8 cellular contexts compared by ENCODE assay signal in the genomic region with DNA sequence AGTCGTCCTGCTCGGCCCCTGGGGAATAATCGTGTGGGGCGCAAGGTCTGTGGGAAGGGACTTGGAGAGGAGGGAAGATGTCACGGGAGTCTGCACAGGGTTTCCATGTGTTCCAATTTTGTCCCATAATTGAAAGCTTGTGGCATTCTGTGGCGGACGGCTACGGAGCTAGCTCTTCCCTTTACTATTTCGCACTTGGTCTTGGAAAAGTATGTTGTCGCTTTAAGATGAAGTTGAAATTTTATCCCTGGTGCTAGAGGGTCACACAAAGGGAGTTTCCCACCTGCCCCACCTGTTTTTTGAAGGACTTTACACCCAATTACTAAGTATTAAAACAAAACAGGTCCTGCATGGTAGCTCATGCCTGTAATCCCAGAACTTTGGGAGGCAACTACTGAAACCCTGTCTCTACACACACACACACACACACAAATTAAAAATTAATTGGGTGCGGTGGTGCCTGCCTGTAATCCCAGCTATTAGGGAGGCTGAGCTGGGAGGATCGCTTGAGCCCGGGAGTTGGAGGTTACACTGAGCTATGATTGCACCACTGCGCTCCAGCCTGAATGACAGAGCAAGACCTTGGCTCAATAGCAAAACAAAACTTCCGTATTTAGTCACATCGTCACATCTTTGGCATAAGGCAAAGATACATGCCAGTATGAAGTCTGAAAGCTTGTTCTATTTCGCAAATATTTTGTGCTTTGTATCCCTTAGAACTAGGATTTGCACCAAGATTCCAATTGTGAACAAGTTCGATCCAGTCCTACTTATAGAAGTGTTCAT. TPM values are rescaled to one million over a fixed set of nuclear protein-coding genes. Genes with fewer than 3 reads are reported as not detected.
A peak's percentile ranks its signal among the peaks of the same experiment; 100 is the strongest.
DNase-seq lines count a peak whose midpoint lies in the region; ATAC-seq and TF ChIP-seq lines count a peak whose summit lies in the region.

No MANE protein-coding gene starts in this region.

- DNase-seq in BJ (ENCODE audit: low read depth), result no peak
- no peak for DNase-seq in IMR-90
- no peak for DNase-seq in activated T-helper 1 cell treated with anti-CD3 and anti-CD28 coated beads, Interleukin-12 subunit alpha, Interleukin-12 subunit beta, Interleukin-2, Interleukin-4 antibody, amounts not matched to agents 30 ng/mL and 10 ng/mL and 1 ng/mL, durations not matched to agents 14 hours and 24 hours and 36 hours (ENCODE audit: low spot score)
- peak; percentile 42 to 61 for DNase-seq in cardiac muscle cell (ENCODE audit: low read depth in 1 of 2, low spot score in 1 of 2)
- peak; percentile 88 for DNase-seq in posterior vena cava (ENCODE audit: low spot score)

- H3K27me3 ChIP-seq in BJ (ENCODE audit: control insufficient read depth, insufficient read depth, low read length) (no peaks in the 10 kb centered on the region), IMR-90 (ENCODE audit: control insufficient read depth, insufficient read depth, low read length) (no peaks in the 10 kb centered on the region), cardiac muscle cell (no peaks in the 10 kb centered on the region)

- H3K14ac ChIP-seq in IMR-90 (replicated peaks; ENCODE audit: low read depth, low read length), result peak overlapping the region; percentile 97

- peak overlapping the region; percentile 75 to 76; a peak in 3 of 4 replicates for H4K8ac ChIP-seq in IMR-90 (ENCODE audit: low read depth in 2 of 2, low read length in 2 of 2)

- H2AFZ ChIP-seq in IMR-90 (replicated peaks; ENCODE audit: low read length, poor library complexity), result peak overlapping the region; percentile 96

- H3K27ac ChIP-seq in IMR-90 (ENCODE audit: insufficient read depth, low read length) (peak overlapping the region; percentile 82), cardiac muscle cell (peak overlapping the region; percentile 99)

- H3K4me3 ChIP-seq in BJ (ENCODE audit: low read depth, low read length), result peak overlapping the region; percentile 91
- H3K4me3 ChIP-seq in IMR-90 (ENCODE audit: insufficient read depth, low read depth, low read length), result peak overlapping the region; percentile 65
- H3K4me3 ChIP-seq in cardiac muscle cell, result peak overlapping the region; percentile 81

- peaks cover 5 to 52% of the 10 kb centered on the region in 2 experiments for H3K79me1 ChIP-seq in IMR-90 (ENCODE audit: low read depth in 1 of 2, low read length in 2 of 2)

- H2AK5ac ChIP-seq in IMR-90 (ENCODE audit: low read depth, low read length), result peak overlapping the region; percentile 76

- H3K4ac ChIP-seq in IMR-90 (ENCODE audit: low read depth, low read length), result peak overlapping the region; percentile 88

- dilution Hi-C loops in IMR-90 (cut with HindIII; ENCODE audit: low sequenced_read_pairs, unreplicated experiment), result no loop called here

- TF ChIP-seq POLR2A in IMR-90 (IDR thresholded peaks at IDR 0.05; ENCODE audit: low read depth, low read length), result no peak

- peaks cover 13% of the 10 kb centered on the region for H3K36me3 ChIP-seq in BJ (ENCODE audit: control insufficient read depth, insufficient read depth, low read length)
- H3K36me3 ChIP-seq in IMR-90 (ENCODE audit: control insufficient read depth, insufficient read depth, low read length), result peaks cover 30% of the 10 kb centered on the region
- peaks cover 30% of the 10 kb centered on the region for H3K36me3 ChIP-seq in cardiac muscle cell

- CTCF ChIA-PET in BJ (lab: Yijun Ruan, JAX), result interaction anchor here (1.2 to 1.4 kb wide), 2 partner anchors 29 to 53 kb away, joined by 3 to 5 read pairs; no protein-coding TSS in a partner anchor
- CTCF ChIA-PET in IMR-90 (lab: Yijun Ruan, JAX), result interaction anchor here (0.6 kb wide), 1 partner anchor 221 kb away, joined by 3 read pairs; no protein-coding TSS in a partner anchor

- peak overlapping the region; percentile 36 for H3K18ac ChIP-seq in IMR-90 (ENCODE audit: low read depth, low read length)

- H3K27ac Mint-ChIP-seq in activated T-helper 1 cell treated with anti-CD3 and anti-CD28 coated beads, Interleukin-12 subunit alpha, Interleukin-12 subunit beta, Interleukin-2, Interleukin-4 antibody, amounts not matched to agents 30 ng/mL and 10 ng/mL and 1 ng/mL, durations not matched to agents 14 hours and 24 hours and 36 hours, result peak overlapping the region; percentile 100

- ATAC-seq in IMR-90 (ENCODE audit: low read depth), result peak; percentile 6
- no peak for ATAC-seq in HG02763 (IDR thresholded peaks at IDR 0.05; ENCODE audit: unreplicated experiment)
- ATAC-seq in GM18867 (IDR thresholded peaks at IDR 0.05; ENCODE audit: unreplicated experiment), result no peak
- no peak for ATAC-seq in HG02870 (IDR thresholded peaks at IDR 0.05; ENCODE audit: unreplicated experiment)

- no peaks in the 10 kb centered on the region for H3K9me3 Mint-ChIP-seq in activated T-helper 1 cell treated with anti-CD3 and anti-CD28 coated beads, Interleukin-12 subunit alpha, Interleukin-12 subunit beta, Interleukin-2, Interleukin-4 antibody, amounts not matched to agents 30 ng/mL and 10 ng/mL and 1 ng/mL, durations not matched to agents 14 hours and 24 hours and 36 hours

- peak overlapping the region; percentile 99 for H3K4me3 Mint-ChIP-seq in activated T-helper 1 cell treated with anti-CD3 and anti-CD28 coated beads, Interleukin-12 subunit alpha, Interleukin-12 subunit beta, Interleukin-2, Interleukin-4 antibody, amounts not matched to agents 30 ng/mL and 10 ng/mL and 1 ng/mL, durations not matched to agents 14 hours and 24 hours and 36 hours

- intact Hi-C loops in IMR-90 (cut with micrococcal nuclease), result no loop called here
- intact Hi-C loops in activated T-helper 1 cell treated with anti-CD3 and anti-CD28 coated beads, Interleukin-12 subunit alpha, Interleukin-12 subunit beta, Interleukin-2, Interleukin-4 antibody, amounts not matched to agents 30 ng/mL and 10 ng/mL and 1 ng/mL, durations not matched to agents 14 hours and 24 hours and 36 hours (cut with micrococcal nuclease), result loop anchor here (1.0 to 5.0 kb wide), 13 partner anchors 25 to 1200 kb away; a partner anchor contains a TSS
- intact Hi-C loops in posterior vena cava (cut with DNase I), result no loop called here

- peak overlapping the region; percentile 30; the same call in 1 of the 2 replicates for H2BK20ac ChIP-seq in IMR-90 (ENCODE audit: low read depth, low read length)

- 84% methylated on average over 3 of the region's 18 CpGs; no CpG with 5 or more reads in 1 of the 2 experiments for WGBS in IMR-90 (ENCODE audit: extremely low coverage in 2 of 2, insufficient read length in 1 of 2), 2 experiments

- H3K36me3 Mint-ChIP-seq in activated T-helper 1 cell treated with anti-CD3 and anti-CD28 coated beads, Interleukin-12 subunit alpha, Interleukin-12 subunit beta, Interleukin-2, Interleukin-4 antibody, amounts not matched to agents 30 ng/mL and 10 ng/mL and 1 ng/mL, durations not matched to agents 14 hours and 24 hours and 36 hours (ENCODE audit: low read depth), result peaks cover 46% of the 10 kb centered on the region

- H3K27me3 Mint-ChIP-seq in activated T-helper 1 cell treated with anti-CD3 and anti-CD28 coated beads, Interleukin-12 subunit alpha, Interleukin-12 subunit beta, Interleukin-2, Interleukin-4 antibody, amounts not matched to agents 30 ng/mL and 10 ng/mL and 1 ng/mL, durations not matched to agents 14 hours and 24 hours and 36 hours (ENCODE audit: insufficient read depth), result no peaks in the 10 kb centered on the region

- H3K9me1 ChIP-seq in IMR-90 (ENCODE audit: insufficient read depth, low read length), result no peaks in the 10 kb centered on the region

- no peaks in the 10 kb centered on the region for H3K9me3 ChIP-seq in IMR-90 (ENCODE audit: control insufficient read depth, insufficient read depth, low read length)
- H3K9me3 ChIP-seq in cardiac muscle cell (ENCODE audit: low read depth), result no peaks in the 10 kb centered on the region

- peak overlapping the region; percentile 99 for H2AK9ac ChIP-seq in IMR-90 (replicated peaks; ENCODE audit: low read depth, low read length, poor library complexity)

- H3K23ac ChIP-seq in IMR-90 (ENCODE audit: low read depth, low read length), result peak overlapping the region; percentile 94

- peak overlapping the region; percentile 72 for H2BK120ac ChIP-seq in IMR-90 (ENCODE audit: low read depth, low read length)

- in situ Hi-C loops in IMR-90 (cut with MboI; ENCODE audit: low sequenced_read_pairs), result no loop called here

- H3K9ac ChIP-seq in IMR-90 (ENCODE audit: low read depth, low read length), result peak overlapping the region; percentile 97

- peaks cover 40% of the 10 kb centered on the region for H4K20me1 ChIP-seq in IMR-90 (ENCODE audit: insufficient read depth, low read length)

- peak overlapping the region; percentile 74 for H4K91ac ChIP-seq in IMR-90 (ENCODE audit: insufficient read depth, low read depth, low read length)

- peak overlapping the region; percentile 92 for H3K56ac ChIP-seq in IMR-90 (ENCODE audit: extremely low read depth, insufficient read depth, low read length)

- H3K4me2 ChIP-seq in IMR-90 (ENCODE audit: low read depth, low read length), result peak overlapping the region; percentile 44

- no peak for TF ChIP-seq CTCF in BJ (IDR thresholded peaks at IDR 0.05; ENCODE audit: insufficient read depth, low read depth, low read length)
- no peak for TF ChIP-seq CTCF in IMR-90 (conservative IDR thresholded peaks at IDR 0.05; ENCODE audit: low read depth, low read length)
- TF ChIP-seq CTCF in cardiac muscle cell (IDR thresholded peaks at IDR 0.05; ENCODE audit: low read depth, low read length), result no peak

- H3K4me1 Mint-ChIP-seq in activated T-helper 1 cell treated with anti-CD3 and anti-CD28 coated beads, Interleukin-12 subunit alpha, Interleukin-12 subunit beta, Interleukin-2, Interleukin-4 antibody, amounts not matched to agents 30 ng/mL and 10 ng/mL and 1 ng/mL, durations not matched to agents 14 hours and 24 hours and 36 hours (ENCODE audit: low read depth), result peaks cover 47% of the 10 kb centered on the region

- TSS peak; percentile 63 for BruUV-seq in IMR-90 (replicated peaks; lab: Mats Ljungman, UMichigan)

- peak overlapping the region; percentile 81; the same call in 1 of the 3 replicates for H2BK15ac ChIP-seq in IMR-90 (ENCODE audit: low read depth, low read length)

- peak overlapping the region; percentile 29 for H4K5ac ChIP-seq in IMR-90 (ENCODE audit: low read depth, low read length)

- peak overlapping the region; percentile 75 for H2BK5ac ChIP-seq in IMR-90 (ENCODE audit: low read depth, low read length, poor library complexity, severe bottlenecking)

- POLR2A ChIA-PET in BJ (lab: Charles Lee) (interaction anchor here (0.5 to 1.4 kb wide), 3 partner anchors 9 to 76 kb away, joined by 4 to 5 read pairs (median 4); a partner anchor contains a TSS), IMR-90 (lab: Charles Lee; ENCODE audit: unreplicated experiment) (interaction anchor here (0.6 to 1.2 kb wide), 3 partner anchors 12 to 55 kb away, joined by 3 to 5 read pairs (median 3); no protein-coding TSS in a partner anchor)

- TF ChIP-seq RAD21 in IMR-90 (IDR thresholded peaks at IDR 0.05; ENCODE audit: low read length), result no peak

- H3K4me1 ChIP-seq in IMR-90 (ENCODE audit: control insufficient read depth, insufficient read depth, low read length) (peaks cover 2% of the 10 kb centered on the region), cardiac muscle cell (ENCODE audit: low read depth) (peaks cover 13% of the 10 kb centered on the region)

RNA-seq across cellular contexts. Expression of a gene that starts 1.0 kb away (rescaled TPM):
- polyA plus RNA-seq in BJ (2011; rRNA removed) (2,445 and 5,635 TPM in 2 replicates), IMR-90 (2012; rRNA removed) (2,407 and 2,665 TPM in 2 replicates), cardiac muscle cell (823 and 843 TPM in 2 replicates)
- 856 and 1,154 TPM in 2 replicates for polyA minus RNA-seq in BJ (2011; rRNA and poly(A)+ RNA removed)
- total RNA-seq in IMR-90 (2012; rRNA removed) (1,663 and 1,699 TPM in 2 replicates), cardiac muscle cell (1,619 and 1,761 TPM in 2 replicates), posterior vena cava (1,000 to 10,000 TPM; 3,403 to 4,073 TPM)
- polyA plus RNA-seq in IMR-90 (2012; cell fraction: cytosol; rRNA removed), result 1,735 and 3,996 TPM in 2 replicates
- polyA plus RNA-seq in IMR-90 (2012; cell fraction: nucleus; rRNA removed; ENCODE audit: low replicate concordance), result 731 and 1,213 TPM in 2 replicates
- 2,353 and 2,360 TPM in 2 replicates for total RNA-seq in activated T-helper 1 cell treated with anti-CD3 and anti-CD28 coated beads, Interleukin-12 subunit alpha, Interleukin-12 subunit beta, Interleukin-2, Interleukin-4 antibody, amounts not matched to agents 30 ng/mL and 10 ng/mL and 1 ng/mL, durations not matched to agents 14 hours and 24 hours and 36 hours

Comparison
In these comparisons a context has a peak if more than half of its experiments do, and no peak if none do; other contexts are left out.
1. DNase-seq: peak in cardiac muscle cell (2 of 2) and posterior vena cava (single experiment); none in BJ (single experiment), IMR-90 (single experiment) and activated T-helper 1 cell treated with anti-CD3 and anti-CD28 coated beads, Interleukin-12 subunit alpha, Interleukin-12 subunit beta, Interleukin-2, Interleukin-4 antibody, amounts not matched to agents 30 ng/mL and 10 ng/mL and 1 ng/mL, durations not matched to agents 14 hours and 24 hours and 36 hours (single experiment).
2. Peak in every context shown above with its lines, with median percentiles within 50 percentile points of each other: H3K4me3 ChIP-seq.